ENCODE assay signal across 30 cellular contexts in genomic region chr14:50871223-50871622, GRCh38. TPM values are rescaled to one million over a fixed set of nuclear protein-coding genes. Genes with fewer than 3 reads are reported as not detected.
DNase-seq lines count a peak whose midpoint lies in the region; ATAC-seq, FAIRE-seq and TF ChIP-seq lines count a peak whose summit lies in the region.
"Had no signal": no experiment of that assay in that cellular context is flagged by ENCODE, and none has a peak within 500 bp of the region (broad histone marks: within the 10 kb centered on the region; RNA-seq: fewer than 3 reads in every experiment).

No MANE protein-coding gene starts in this region.

- H3K9me3 ChIP-seq in HepG2 (ENCODE audit: low read length) = no peaks in the 10 kb centered on the region
- H3K9me3 ChIP-seq in right lobe of liver = no peaks in the 10 kb centered on the region
- no peaks in the 10 kb centered on the region for H3K9me3 ChIP-seq in naive thymus-derived CD4-positive, alpha-beta T cell (ENCODE audit: control insufficient read depth in 2 of 3, low read length in 3 of 3)
- no peaks in the 10 kb centered on the region for H3K9me3 ChIP-seq in thyroid gland
- H3K9me3 ChIP-seq: A549, heart right ventricle, left lung, tibial artery had no signal

- no peak for FAIRE-seq in HepG2 (lab: Jason Lieb, UNC)
- FAIRE-seq: A549, bronchial epithelial cell, endothelial cell of umbilical vein, GM18507 had no signal

- intact Hi-C loops in HepG2 (cut with micrococcal nuclease; ENCODE audit: unreplicated experiment) (no loop called here), right lobe of liver (cut with DNase I) (no loop called here), thyroid gland (cut with DNase I) (no loop called here)
- intact Hi-C loops in naive thymus-derived CD4-positive, alpha-beta T cell (cut with micrococcal nuclease) = no loop called here

- TF ChIP-seq CTCF in HepG2 (CRISPR knock-in tag; IDR thresholded peaks at IDR 0.05) (no peak), right lobe of liver (IDR thresholded peaks at IDR 0.05) (no peak), thyroid gland (IDR thresholded peaks at IDR 0.05) (no peak)

- H3K4me1 Mint-ChIP-seq in activated naive CD8-positive, alpha-beta T cell treated with anti-CD3 and anti-CD28 coated beads, Interleukin-2, amount 50 U/mL, for 24 hours = peaks cover 38% of the 10 kb centered on the region
- H3K4me1 Mint-ChIP-seq in naive thymus-derived CD4-positive, alpha-beta T cell = peaks cover 17 to 45% (median 36%) of the 10 kb centered on the region in 7 donors

- ATAC-seq in HepG2 (no peak), right lobe of liver (no peak), HG02884 (IDR thresholded peaks at IDR 0.05; ENCODE audit: unreplicated experiment) (no peak)
- no peak for ATAC-seq in activated naive CD8-positive, alpha-beta T cell treated with anti-CD3 and anti-CD28 coated beads, Interleukin-2, amount 50 U/mL, for 24 hours
- ATAC-seq in naive thymus-derived CD4-positive, alpha-beta T cell = no peak
- ATAC-seq: A549 had no signal

- H3K27me3 ChIP-seq in HepG2 (ENCODE audit: control insufficient read depth in 1 of 2, insufficient read depth in 2 of 2, low read length in 2 of 2) = no peaks in the 10 kb centered on the region
- peaks cover 0 to 11% of the 10 kb centered on the region in 2 donors for H3K27me3 ChIP-seq in right lobe of liver
- H3K27me3 ChIP-seq in naive thymus-derived CD4-positive, alpha-beta T cell (ENCODE audit: control insufficient read depth in 2 of 2, insufficient read depth in 2 of 2, low read length in 2 of 2) = peaks cover 4 to 24% of the 10 kb centered on the region in 2 donors
- no peaks in the 10 kb centered on the region for H3K27me3 ChIP-seq in thyroid gland

- H3K36me3 ChIP-seq in HepG2 (replicated peaks in 1 of 2; ENCODE audit: control insufficient read depth in 1 of 2, insufficient read depth in 2 of 2, low read length in 2 of 2) (no peaks in the 10 kb centered on the region), right lobe of liver (no peaks in the 10 kb centered on the region), thyroid gland (no peaks in the 10 kb centered on the region)
- no peaks in the 10 kb centered on the region for H3K36me3 ChIP-seq in naive thymus-derived CD4-positive, alpha-beta T cell (ENCODE audit: control insufficient read depth in 2 of 3, insufficient read depth in 3 of 3, low read length in 3 of 3)
- H3K36me3 ChIP-seq: heart right ventricle, left lung, tibial artery had no signal

- H4K20me1 ChIP-seq in HepG2 (ENCODE audit: insufficient read depth, low read length) = no peaks in the 10 kb centered on the region

- in situ Hi-C loops in HepG2 (cut with HindIII; ENCODE audit: extremely low pct_ligation_motif_present, low pct_unique_long_range_greater_than_20kb) = no loop called here

- no peak overlapping the region for H3K27ac Mint-ChIP-seq in activated naive CD8-positive, alpha-beta T cell treated with anti-CD3 and anti-CD28 coated beads, Interleukin-2, amount 50 U/mL, for 24 hours
- no peak overlapping the region for H3K27ac Mint-ChIP-seq in naive thymus-derived CD4-positive, alpha-beta T cell
- H3K27ac Mint-ChIP-seq: activated CD4-positive, alpha-beta memory T cell treated with anti-CD3 and anti-CD28 coated beads for 36 hours; immature natural killer cell had no signal

- POLR2A ChIA-PET in HepG2 (lab: Yijun Ruan, JAX) = no interaction called here
- POLR2A ChIA-PET in naive thymus-derived CD4-positive, alpha-beta T cell (lab: Charles Lee) = no interaction called here

- H3K4me3 Mint-ChIP-seq in activated naive CD8-positive, alpha-beta T cell treated with anti-CD3 and anti-CD28 coated beads, Interleukin-2, amount 50 U/mL, for 24 hours = peak overlapping the region; percentile 4
- H3K4me3 Mint-ChIP-seq in naive thymus-derived CD4-positive, alpha-beta T cell = peak overlapping the region in 8 of 10 donors; percentile 2 to 57 (median 42)
- H3K4me3 Mint-ChIP-seq: activated CD4-positive, alpha-beta memory T cell treated with anti-CD3 and anti-CD28 coated beads for 36 hours had no signal

- H3K9ac ChIP-seq in HepG2 (ENCODE audit: insufficient read depth, low read depth, low read length) = no peak overlapping the region

- H3K36me3 Mint-ChIP-seq in activated naive CD8-positive, alpha-beta T cell treated with anti-CD3 and anti-CD28 coated beads, Interleukin-2, amount 50 U/mL, for 24 hours (ENCODE audit: low read depth) = no peaks in the 10 kb centered on the region
- H3K36me3 Mint-ChIP-seq in naive thymus-derived CD4-positive, alpha-beta T cell = peaks cover 0 to 1% (median 0%) of the 10 kb centered on the region in 5 donors
- H3K36me3 Mint-ChIP-seq: activated CD4-positive, alpha-beta memory T cell treated with anti-CD3 and anti-CD28 coated beads for 36 hours; immature natural killer cell had no signal

- TF ChIP-seq RAD21 in HepG2 (CRISPR knock-in tag; IDR thresholded peaks at IDR 0.05) = no peak

- no peak for DNase-seq in HepG2 (ENCODE audit: low spot score)
- DNase-seq in right lobe of liver = no peak
- no peak for DNase-seq in activated naive CD8-positive, alpha-beta T cell treated with anti-CD3 and anti-CD28 coated beads, Interleukin-2, amount 50 U/mL, for 24 hours
- no peak for DNase-seq in naive thymus-derived CD4-positive, alpha-beta T cell
- no peak for DNase-seq in DMS79 (lab: John Stamatoyannopoulos, UW)
- no peak for DNase-seq in MV-4-11 (lab: John Stamatoyannopoulos, UW)
- DNase-seq in thyroid gland = no peak
- DNase-seq: activated CD4-positive, alpha-beta memory T cell treated with anti-CD3 and anti-CD28 coated beads for 36 hours; activated gamma-delta T cell; cortex of kidney; HCEC 1CT; heart right ventricle; immature natural killer cell; KG1; NCI-H1694; NCI-H2171 treated with DMSO at 0.1 percent for 48 hours; NCI-H526; stimulated activated CD4-positive, alpha-beta T cell treated with anti-CD3 and anti-CD28 coated beads, Interleukin-2, amount 100 ng/mL, for 48 hours; stimulated activated naive CD4-positive, alpha-beta T cell treated with Interleukin-2 at 50 U/mL for 16 hours; T1000; tibial artery had no signal

- TF ChIP-seq EP300 in HepG2 (IDR thresholded peaks at IDR 0.05; ENCODE audit: low read depth in 2 of 2, low read length in 2 of 2) (no peak), HepG2 (CRISPR knock-in tag; IDR thresholded peaks at IDR 0.05; ENCODE audit: borderline replicate concordance) (no peak)

- H3K4me1 ChIP-seq in HepG2 (ENCODE audit: insufficient read depth, low read length) (peaks cover 38% of the 10 kb centered on the region), right lobe of liver (peaks cover 0 to 6% (median 0%) of the 10 kb centered on the region in 4 donors), thyroid gland (peaks cover 0 to 6% of the 10 kb centered on the region in 2 donors)
- peaks cover 14% of the 10 kb centered on the region in 2 donors for H3K4me1 ChIP-seq in naive thymus-derived CD4-positive, alpha-beta T cell (ENCODE audit: control insufficient read depth in 2 of 2, insufficient read depth in 2 of 2, low read length in 2 of 2)
- H3K4me1 ChIP-seq: A549 had no signal

- no peak overlapping the region for H3K4me2 ChIP-seq in HepG2 (ENCODE audit: low read depth, low read length)
- H3K4me2 ChIP-seq: A549 had no signal

- CTCF ChIA-PET in HepG2 (lab: Yijun Ruan, JAX; ENCODE audit: low intra/inter-chr PET ratio, low total read pairs) = no interaction called here
- CTCF ChIA-PET in naive thymus-derived CD4-positive, alpha-beta T cell (lab: Charles Lee) = no interaction called here

- H3K9me3 Mint-ChIP-seq in activated naive CD8-positive, alpha-beta T cell treated with anti-CD3 and anti-CD28 coated beads, Interleukin-2, amount 50 U/mL, for 24 hours = no peaks in the 10 kb centered on the region
- H3K9me3 Mint-ChIP-seq in naive thymus-derived CD4-positive, alpha-beta T cell = peaks cover 0 to 2% (median 0%) of the 10 kb centered on the region in 11 donors
- H3K9me3 Mint-ChIP-seq: activated CD4-positive, alpha-beta memory T cell treated with anti-CD3 and anti-CD28 coated beads for 36 hours had no signal

- 83% methylated on average over 5 of the region's 5 CpGs for WGBS in HepG2 (ENCODE audit: low lambda C conversion rate)
- 84% methylated on average over 3 of the region's 5 CpGs for WGBS in right lobe of liver (ENCODE audit: insufficient coverage, low coverage, low lambda C conversion rate, missing lambda C conversion rate)
- 89 to 94% methylated on average over 5 of the region's 5 CpGs for WGBS in thyroid gland, 2 donors

- H3K79me2 ChIP-seq in HepG2 (ENCODE audit: insufficient read depth, low read length) = no peaks in the 10 kb centered on the region

- TF ChIP-seq POLR2A in HepG2 (IDR thresholded peaks at IDR 0.05; ENCODE audit: insufficient read depth in 1 of 2, low read depth in 2 of 2, low read length in 2 of 2) = no peak
- no peak for TF ChIP-seq POLR2A in right lobe of liver (IDR thresholded peaks at IDR 0.05)
- TF ChIP-seq POLR2A in thyroid gland (IDR thresholded peaks at IDR 0.05) = no peak

- no peak overlapping the region for H2AFZ ChIP-seq in HepG2 (ENCODE audit: low read length)

- peaks cover 67% of the 10 kb centered on the region for H3K27me3 Mint-ChIP-seq in activated naive CD8-positive, alpha-beta T cell treated with anti-CD3 and anti-CD28 coated beads, Interleukin-2, amount 50 U/mL, for 24 hours
- H3K27me3 Mint-ChIP-seq in naive thymus-derived CD4-positive, alpha-beta T cell = peaks cover 63 to 86% (median 72%) of the 10 kb centered on the region in 5 donors

- no TSS peak for BruUV-seq in HepG2 (replicated peaks; lab: Mats Ljungman, UMichigan)

- H3K27ac ChIP-seq in HepG2 (ENCODE audit: extremely low read length, insufficient read depth, low read length) = no peak overlapping the region
- no peak overlapping the region for H3K27ac ChIP-seq in right lobe of liver
- no peak overlapping the region for H3K27ac ChIP-seq in naive thymus-derived CD4-positive, alpha-beta T cell (ENCODE audit: low read depth, low read length)
- no peak overlapping the region for H3K27ac ChIP-seq in thyroid gland
- H3K27ac ChIP-seq: A549, heart right ventricle, left lung, tibial artery had no signal

- H3K4me3 ChIP-seq in HepG2 (replicated peaks in 1 of 3; ENCODE audit: insufficient read depth in 1 of 3, low read depth in 2 of 3, low read length in 3 of 3) = no peak overlapping the region
- H3K4me3 ChIP-seq in right lobe of liver = no peak overlapping the region
- no peak overlapping the region for H3K4me3 ChIP-seq in naive thymus-derived CD4-positive, alpha-beta T cell (ENCODE audit: low read length)
- no peak overlapping the region for H3K4me3 ChIP-seq in thyroid gland (replicated peaks in 1 of 3)
- H3K4me3 ChIP-seq: A549 had no signal

RNA-seq across cellular contexts. Expression of gene ABHD12B, which starts 0.6 kb away (rescaled TPM):
- total RNA-seq in HepG2 (2016; rRNA removed; fragmentation: Illumina TruSeq; extraction: Trizol) (not detected in 2 replicates), right lobe of liver (not detected), thyroid gland (under 1 TPM in 1 of 4 donors, not detected in 3; 0.11 TPM)
- not detected in 2 replicates for total RNA-seq in HepG2 (2016; cell fraction: cytosol; rRNA removed; fragmentation: Illumina TruSeq; extraction: Trizol; ENCODE audit: low read depth)
- total RNA-seq in HepG2 (2016; cell fraction: insoluble cytoplasmic fraction; rRNA removed; fragmentation: Illumina TruSeq; extraction: Trizol) = not detected in 2 replicates
- total RNA-seq in HepG2 (2016; cell fraction: membrane; rRNA removed; fragmentation: Illumina TruSeq; extraction: Trizol) = not detected in 2 replicates
- not detected in 2 replicates for total RNA-seq in HepG2 (2016; cell fraction: nucleus; rRNA removed; fragmentation: Illumina TruSeq; extraction: Trizol)
- polyA plus RNA-seq in HepG2 (2011; rRNA removed) = not detected in 2 replicates
- polyA plus RNA-seq in HepG2 (2011; cell fraction: cytosol; rRNA removed) = not detected in 2 replicates
- not detected in 2 replicates for polyA plus RNA-seq in HepG2 (2011; cell fraction: nucleus; rRNA removed)
- 0.19 and 0.42 TPM in 2 replicates for polyA plus RNA-seq in HepG2 (2012)
- polyA plus RNA-seq in HepG2 (2016; cell fraction: cytosol; fragmentation: Illumina TruSeq; extraction: Trizol; ENCODE audit: low read depth) = not detected in 2 replicates
- polyA plus RNA-seq in HepG2 (2016; cell fraction: insoluble cytoplasmic fraction; fragmentation: Illumina TruSeq; extraction: Trizol; ENCODE audit: low read depth) = not detected in 2 replicates
- not detected in 2 replicates for polyA plus RNA-seq in HepG2 (2016; cell fraction: membrane; fragmentation: Illumina TruSeq; extraction: Trizol; ENCODE audit: low read depth)
- not detected in 2 replicates for polyA plus RNA-seq in HepG2 (2016; cell fraction: nucleus; fragmentation: Illumina TruSeq; extraction: Trizol; ENCODE audit: insufficient read depth, low read depth)
- polyA minus RNA-seq in HepG2 (2011; rRNA and poly(A)+ RNA removed; ENCODE audit: low replicate concordance) = not detected in 2 replicates
- not detected in 2 replicates for polyA minus RNA-seq in HepG2 (2011; cell fraction: cytosol; rRNA and poly(A)+ RNA removed)
- not detected in 2 replicates for polyA minus RNA-seq in HepG2 (2011; cell fraction: nucleus; rRNA and poly(A)+ RNA removed)
- under 1 TPM in 1 of 5 experiments, not detected in 4; 0.37 TPM for total RNA-seq in naive thymus-derived CD4-positive, alpha-beta T cell
- polyA plus RNA-seq in naive thymus-derived CD4-positive, alpha-beta T cell = not detected
- total RNA-seq: activated CD4-positive, alpha-beta memory T cell treated with anti-CD3 and anti-CD28 coated beads for 36 hours; bronchial epithelial cell; endothelial cell of umbilical vein; heart right ventricle; HT-29; left lung; smooth muscle cell had no signal
- polyA plus RNA-seq: A549, BJ, endothelial cell of umbilical vein, heart right ventricle, immature natural killer cell, smooth muscle cell had no signal

RNA-seq across cellular contexts. Expression of gene NIN, which starts 40.3 kb away (rescaled TPM):
- total RNA-seq in HepG2 (2016; rRNA removed; fragmentation: Illumina TruSeq; extraction: Trizol) = 9.7 and 11.6 TPM in 2 replicates
- 2.4 and 2.5 TPM in 2 replicates for total RNA-seq in HepG2 (2016; cell fraction: cytosol; rRNA removed; fragmentation: Illumina TruSeq; extraction: Trizol; ENCODE audit: low read depth)
- total RNA-seq in HepG2 (2016; cell fraction: insoluble cytoplasmic fraction; rRNA removed; fragmentation: Illumina TruSeq; extraction: Trizol) = 9.5 and 10.5 TPM in 2 replicates
- 4.7 and 5.1 TPM in 2 replicates for total RNA-seq in HepG2 (2016; cell fraction: membrane; rRNA removed; fragmentation: Illumina TruSeq; extraction: Trizol)
- 15.1 and 17.0 TPM in 2 replicates for total RNA-seq in HepG2 (2016; cell fraction: nucleus; rRNA removed; fragmentation: Illumina TruSeq; extraction: Trizol)
- polyA plus RNA-seq in HepG2 (2011; rRNA removed) = 2.5 and 2.8 TPM in 2 replicates
- 1.1 and 2.0 TPM in 2 replicates for polyA plus RNA-seq in HepG2 (2011; cell fraction: cytosol; rRNA removed)
- 3.9 and 4.5 TPM in 2 replicates for polyA plus RNA-seq in HepG2 (2011; cell fraction: nucleus; rRNA removed)
- polyA plus RNA-seq in HepG2 (2012) = 3.0 and 5.9 TPM in 2 replicates
- polyA plus RNA-seq in HepG2 (2016; cell fraction: cytosol; fragmentation: Illumina TruSeq; extraction: Trizol; ENCODE audit: low read depth) = 1.0 and 1.5 TPM in 2 replicates
- polyA plus RNA-seq in HepG2 (2016; cell fraction: insoluble cytoplasmic fraction; fragmentation: Illumina TruSeq; extraction: Trizol; ENCODE audit: low read depth) = 5.5 and 6.0 TPM in 2 replicates
- polyA plus RNA-seq in HepG2 (2016; cell fraction: membrane; fragmentation: Illumina TruSeq; extraction: Trizol; ENCODE audit: low read depth) = 1.3 and 2.4 TPM in 2 replicates
- polyA plus RNA-seq in HepG2 (2016; cell fraction: nucleus; fragmentation: Illumina TruSeq; extraction: Trizol; ENCODE audit: insufficient read depth, low read depth) = 9.0 and 13.1 TPM in 2 replicates
- 11.8 and 30.5 TPM in 2 replicates for polyA minus RNA-seq in HepG2 (2011; rRNA and poly(A)+ RNA removed; ENCODE audit: low replicate concordance)
- polyA minus RNA-seq in HepG2 (2011; cell fraction: cytosol; rRNA and poly(A)+ RNA removed) = 6.8 and 8.1 TPM in 2 replicates
- polyA minus RNA-seq in HepG2 (2011; cell fraction: nucleus; rRNA and poly(A)+ RNA removed) = 19.8 and 20.9 TPM in 2 replicates
- total RNA-seq in right lobe of liver = 10 to 100 TPM in 1 of 6 experiments, 1 to 10 TPM in 5; 6.4 to 10.9 (median 7.5) TPM
- total RNA-seq in naive thymus-derived CD4-positive, alpha-beta T cell = 100 to 1,000 TPM in 4 of 5 experiments, 10 to 100 TPM in 1; 84.5 to 149 (median 128) TPM
- 10 to 100 TPM; 51.1 to 80.8 TPM for polyA plus RNA-seq in naive thymus-derived CD4-positive, alpha-beta T cell
- 10 to 100 TPM; 22.3 to 25.5 (median 22.5) TPM for total RNA-seq in thyroid gland
